In genomic region chr1:5908461-5909375, GRCh38 we compare ENCODE assay signal across 15 cellular contexts.
"Had no signal": no experiment of that assay in that cellular context is flagged by ENCODE, and none has a peak within 500 bp of the region (broad histone marks: within the 10 kb centered on the region; RNA-seq: fewer than 3 reads in every experiment).

No MANE protein-coding gene starts in this region.

- H3K4me3 ChIP-seq: breast epithelium, psoas muscle, thoracic aorta had no signal

- H3K27me3 ChIP-seq: breast epithelium had no signal

- H3K9me3 Mint-ChIP-seq: activated naive CD8-positive, alpha-beta T cell treated with anti-CD3 and anti-CD28 coated beads, Interleukin-2, amount 10 ng/mL, durations not matched to agents 7 days and 5 days; activated T-cell treated with anti-CD3 and anti-CD28 coated beads, Interleukin-2, amount 50 U/mL, for 72 hours; mesothelial cell of epicardium; naive B cell; stimulated activated naive CD8-positive, alpha-beta T cell treated with anti-CD3 and anti-CD28 coated beads, Interleukin-15, amount 100 ng/mL, for 72 hours had no signal

- H3K27me3 Mint-ChIP-seq: activated naive CD8-positive, alpha-beta T cell treated with anti-CD3 and anti-CD28 coated beads, Interleukin-2, amount 10 ng/mL, durations not matched to agents 7 days and 5 days; naive B cell; stimulated activated naive CD8-positive, alpha-beta T cell treated with anti-CD3 and anti-CD28 coated beads, Interleukin-15, amount 100 ng/mL, for 72 hours had no signal

- DNase-seq: activated gamma-delta T cell treated with Interleukin-2 at 50 U/mL for 16 hours; activated naive CD8-positive, alpha-beta T cell treated with anti-CD3 and anti-CD28 coated beads, Interleukin-2, amount 10 ng/mL, durations not matched to agents 7 days and 5 days; activated T-cell treated with anti-CD3 and anti-CD28 coated beads, Interleukin-2, amount 50 U/mL, for 72 hours; kidney; naive B cell; psoas muscle; stimulated activated CD4-positive, alpha-beta T cell treated with anti-CD3 and anti-CD28 coated beads, Interleukin-4, amount 100 ng/mL, for 1 hour; stimulated activated CD8-positive, alpha-beta memory T cell treated with anti-CD3 and anti-CD28 coated beads, Interleukin-4, amount 100 ng/mL, for 48 hours; stimulated activated naive CD8-positive, alpha-beta T cell treated with anti-CD3 and anti-CD28 coated beads, Interleukin-15, amount 100 ng/mL, for 72 hours; T-helper 2 cell had no signal

- H3K36me3 Mint-ChIP-seq: activated naive CD8-positive, alpha-beta T cell treated with anti-CD3 and anti-CD28 coated beads, Interleukin-2, amount 10 ng/mL, durations not matched to agents 7 days and 5 days; mesothelial cell of epicardium; naive B cell had no signal

- H3K27ac Mint-ChIP-seq: activated naive CD8-positive, alpha-beta T cell treated with anti-CD3 and anti-CD28 coated beads, Interleukin-2, amount 10 ng/mL, durations not matched to agents 7 days and 5 days; activated T-cell treated with anti-CD3 and anti-CD28 coated beads, Interleukin-2, amount 50 U/mL, for 72 hours; mesothelial cell of epicardium; naive B cell; stimulated activated naive CD8-positive, alpha-beta T cell treated with anti-CD3 and anti-CD28 coated beads, Interleukin-15, amount 100 ng/mL, for 72 hours had no signal

- H3K4me1 ChIP-seq: breast epithelium, psoas muscle had no signal

- H3K27ac ChIP-seq: breast epithelium, psoas muscle, thoracic aorta had no signal

- ATAC-seq: activated T-cell treated with anti-CD3 and anti-CD28 coated beads, Interleukin-2, amount 50 U/mL, for 72 hours; psoas muscle; sciatic nerve; SK-N-SH treated with all-trans-retinoic acid at 6 μM for 48 hours; stimulated activated naive CD8-positive, alpha-beta T cell treated with anti-CD3 and anti-CD28 coated beads, Interleukin-15, amount 100 ng/mL, for 72 hours had no signal

- H3K9me3 ChIP-seq: breast epithelium, psoas muscle, thoracic aorta had no signal

- H3K36me3 ChIP-seq: breast epithelium had no signal

- H3K4me1 Mint-ChIP-seq: activated naive CD8-positive, alpha-beta T cell treated with anti-CD3 and anti-CD28 coated beads, Interleukin-2, amount 10 ng/mL, durations not matched to agents 7 days and 5 days; naive B cell; stimulated activated naive CD8-positive, alpha-beta T cell treated with anti-CD3 and anti-CD28 coated beads, Interleukin-15, amount 100 ng/mL, for 72 hours had no signal

- H3K4me3 Mint-ChIP-seq: activated naive CD8-positive, alpha-beta T cell treated with anti-CD3 and anti-CD28 coated beads, Interleukin-2, amount 10 ng/mL, durations not matched to agents 7 days and 5 days; activated T-cell treated with anti-CD3 and anti-CD28 coated beads, Interleukin-2, amount 50 U/mL, for 72 hours; mesothelial cell of epicardium; naive B cell; stimulated activated naive CD8-positive, alpha-beta T cell treated with anti-CD3 and anti-CD28 coated beads, Interleukin-15, amount 100 ng/mL, for 72 hours had no signal
